1 cellular context compared by ENCODE assay signal in the genomic region with DNA sequence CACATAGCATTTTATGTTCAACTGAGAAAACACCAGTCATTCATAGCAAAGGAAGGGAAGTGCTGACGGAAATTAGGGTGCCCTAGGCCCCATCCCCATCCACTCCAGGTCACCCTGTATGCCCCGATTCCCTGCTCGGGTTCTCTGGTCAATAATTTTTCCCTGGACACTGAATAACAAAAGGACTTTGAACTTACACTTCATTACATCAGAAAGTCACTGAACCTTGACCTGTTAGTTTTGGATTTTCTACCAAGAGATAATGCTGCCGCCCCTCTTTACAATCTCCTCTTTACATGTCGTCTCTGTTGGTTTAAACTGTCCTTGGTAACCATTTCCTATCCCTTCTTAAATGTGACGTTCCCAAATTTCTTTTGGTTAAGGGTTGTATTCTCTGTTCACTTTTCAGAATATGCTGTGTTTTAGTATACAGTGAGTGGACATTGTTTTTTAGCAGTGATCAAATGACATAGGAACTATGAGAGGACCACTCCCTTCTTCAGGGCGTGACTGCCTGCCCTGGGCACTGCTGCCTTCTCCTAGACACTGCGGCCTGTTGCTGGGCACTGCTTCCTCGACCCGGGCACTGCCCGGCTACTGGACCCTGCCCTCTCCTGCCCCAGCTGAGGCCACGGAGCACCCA.
A peak's percentile ranks its signal among the peaks of the same experiment; 100 is the strongest.
TF ChIP-seq lines count a peak whose summit lies in the region.

No MANE protein-coding gene starts in this region.

TF ChIP-seq in HepG2, 621 proteins besides CTCF, POLR2A, EP300 and RAD21 (continues in another document):
- TF ChIP-seq FOXO4 (CRISPR knock-in tag; conservative IDR thresholded peaks at IDR 0.05): 0 out of 2 replicates have a peak, but pooled peaks have one; percentile 69
- TF ChIP-seq NR2F1 (CRISPR knock-in tag; IDR thresholded peaks at IDR 0.05): peak; percentile 72 to 79; a peak in 3 of 4 replicates
- TF ChIP-seq ISL2 (CRISPR knock-in tag; IDR thresholded peaks at IDR 0.05): peak; percentile 89
- TF ChIP-seq ZNF557 (CRISPR knock-in tag; IDR thresholded peaks at IDR 0.05): no peak
- 0 out of 2 replicates have a peak, but pooled peaks have one; percentile 33 for TF ChIP-seq BRF2 (CRISPR knock-in tag; IDR thresholded peaks at IDR 0.05)
- TF ChIP-seq THAP11 (CRISPR knock-in tag; IDR thresholded peaks at IDR 0.05): peak; percentile 73
- peak; percentile 63; the same call in 1 of the 2 replicates for TF ChIP-seq ZBTB7B (CRISPR knock-in tag; IDR thresholded peaks at IDR 0.05)
- no peak for TF ChIP-seq BCLAF1 (IDR thresholded peaks at IDR 0.05)
- TF ChIP-seq SATB2 (CRISPR knock-in tag; IDR thresholded peaks at IDR 0.05): no peak
- TF ChIP-seq CBX1 (IDR thresholded peaks at IDR 0.05; ENCODE audit: low read depth): no peak
- TF ChIP-seq ZSCAN29 (CRISPR knock-in tag; conservative IDR thresholded peaks at IDR 0.05): peak; percentile 89
- no peak for TF ChIP-seq ZSCAN12 (CRISPR knock-in tag; IDR thresholded peaks at IDR 0.05)
- 0 out of 2 replicates have a peak, but pooled peaks have one; percentile 13 for TF ChIP-seq ZBTB7A (CRISPR knock-in tag; IDR thresholded peaks at IDR 0.05)
- TF ChIP-seq, protein P1, sequence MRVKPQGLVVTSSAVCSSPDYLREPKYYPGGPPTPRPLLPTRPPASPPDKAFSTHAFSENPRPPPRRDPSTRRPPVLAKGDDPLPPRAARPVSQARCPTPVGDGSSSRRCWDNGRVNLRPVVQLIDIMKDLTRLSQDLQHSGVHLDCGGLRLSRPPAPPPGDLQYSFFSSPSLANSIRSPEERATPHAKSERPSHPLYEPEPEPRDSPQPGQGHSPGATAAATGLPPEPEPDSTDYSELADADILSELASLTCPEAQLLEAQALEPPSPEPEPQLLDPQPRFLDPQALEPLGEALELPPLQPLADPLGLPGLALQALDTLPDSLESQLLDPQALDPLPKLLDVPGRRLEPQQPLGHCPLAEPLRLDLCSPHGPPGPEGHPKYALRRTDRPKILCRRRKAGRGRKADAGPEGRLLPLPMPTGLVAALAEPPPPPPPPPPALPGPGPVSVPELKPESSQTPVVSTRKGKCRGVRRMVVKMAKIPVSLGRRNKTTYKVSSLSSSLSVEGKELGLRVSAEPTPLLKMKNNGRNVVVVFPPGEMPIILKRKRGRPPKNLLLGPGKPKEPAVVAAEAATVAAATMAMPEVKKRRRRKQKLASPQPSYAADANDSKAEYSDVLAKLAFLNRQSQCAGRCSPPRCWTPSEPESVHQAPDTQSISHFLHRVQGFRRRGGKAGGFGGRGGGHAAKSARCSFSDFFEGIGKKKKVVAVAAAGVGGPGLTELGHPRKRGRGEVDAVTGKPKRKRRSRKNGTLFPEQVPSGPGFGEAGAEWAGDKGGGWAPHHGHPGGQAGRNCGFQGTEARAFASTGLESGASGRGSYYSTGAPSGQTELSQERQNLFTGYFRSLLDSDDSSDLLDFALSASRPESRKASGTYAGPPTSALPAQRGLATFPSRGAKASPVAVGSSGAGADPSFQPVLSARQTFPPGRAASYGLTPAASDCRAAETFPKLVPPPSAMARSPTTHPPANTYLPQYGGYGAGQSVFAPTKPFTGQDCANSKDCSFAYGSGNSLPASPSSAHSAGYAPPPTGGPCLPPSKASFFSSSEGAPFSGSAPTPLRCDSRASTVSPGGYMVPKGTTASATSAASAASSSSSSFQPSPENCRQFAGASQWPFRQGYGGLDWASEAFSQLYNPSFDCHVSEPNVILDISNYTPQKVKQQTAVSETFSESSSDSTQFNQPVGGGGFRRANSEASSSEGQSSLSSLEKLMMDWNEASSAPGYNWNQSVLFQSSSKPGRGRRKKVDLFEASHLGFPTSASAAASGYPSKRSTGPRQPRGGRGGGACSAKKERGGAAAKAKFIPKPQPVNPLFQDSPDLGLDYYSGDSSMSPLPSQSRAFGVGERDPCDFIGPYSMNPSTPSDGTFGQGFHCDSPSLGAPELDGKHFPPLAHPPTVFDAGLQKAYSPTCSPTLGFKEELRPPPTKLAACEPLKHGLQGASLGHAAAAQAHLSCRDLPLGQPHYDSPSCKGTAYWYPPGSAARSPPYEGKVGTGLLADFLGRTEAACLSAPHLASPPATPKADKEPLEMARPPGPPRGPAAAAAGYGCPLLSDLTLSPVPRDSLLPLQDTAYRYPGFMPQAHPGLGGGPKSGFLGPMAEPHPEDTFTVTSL (CRISPR knock-in tag; IDR thresholded peaks at IDR 0.05; ENCODE audit: borderline replicate concordance): peak; percentile 72; the same call in 1 of the 2 replicates
- TF ChIP-seq SPEN (CRISPR knock-in tag; IDR thresholded peaks at IDR 0.05; ENCODE audit: low read depth): peak; percentile 86; the same call in 1 of the 2 replicates
- TF ChIP-seq, protein P2, sequence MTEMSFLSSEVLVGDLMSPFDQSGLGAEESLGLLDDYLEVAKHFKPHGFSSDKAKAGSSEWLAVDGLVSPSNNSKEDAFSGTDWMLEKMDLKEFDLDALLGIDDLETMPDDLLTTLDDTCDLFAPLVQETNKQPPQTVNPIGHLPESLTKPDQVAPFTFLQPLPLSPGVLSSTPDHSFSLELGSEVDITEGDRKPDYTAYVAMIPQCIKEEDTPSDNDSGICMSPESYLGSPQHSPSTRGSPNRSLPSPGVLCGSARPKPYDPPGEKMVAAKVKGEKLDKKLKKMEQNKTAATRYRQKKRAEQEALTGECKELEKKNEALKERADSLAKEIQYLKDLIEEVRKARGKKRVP (CRISPR knock-in tag; IDR thresholded peaks at IDR 0.05): peak in 1 of 2 experiments; percentile 99; a peak in 2 of 4 replicates
- no peak for TF ChIP-seq ZNF644 (CRISPR knock-in tag; IDR thresholded peaks at IDR 0.05; ENCODE audit: low read depth)
- TF ChIP-seq, protein P3, sequence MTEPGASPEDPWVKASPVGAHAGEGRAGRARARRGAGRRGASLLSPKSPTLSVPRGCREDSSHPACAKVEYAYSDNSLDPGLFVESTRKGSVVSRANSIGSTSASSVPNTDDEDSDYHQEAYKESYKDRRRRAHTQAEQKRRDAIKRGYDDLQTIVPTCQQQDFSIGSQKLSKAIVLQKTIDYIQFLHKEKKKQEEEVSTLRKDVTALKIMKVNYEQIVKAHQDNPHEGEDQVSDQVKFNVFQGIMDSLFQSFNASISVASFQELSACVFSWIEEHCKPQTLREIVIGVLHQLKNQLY (CRISPR knock-in tag; IDR thresholded peaks at IDR 0.05): peak; percentile 48; the same call in 1 of the 2 replicates
- TF ChIP-seq ZNF780A (CRISPR knock-in tag; IDR thresholded peaks at IDR 0.05): peak; percentile 56; the same call in 1 of the 2 replicates
- TF ChIP-seq ZFX (CRISPR knock-in tag; IDR thresholded peaks at IDR 0.05; ENCODE audit: low read depth): peak; percentile 75
- TF ChIP-seq RELA (CRISPR knock-in tag; IDR thresholded peaks at IDR 0.05): 0 out of 2 replicates have a peak, but pooled peaks have one; percentile 41
- peak; percentile 41 for TF ChIP-seq SKI (IDR thresholded peaks at IDR 0.05; ENCODE audit: partially characterized antibody)
- no peak for TF ChIP-seq SNRNP70 (IDR thresholded peaks at IDR 0.05; ENCODE audit: low read depth, low read length)
- TF ChIP-seq MTA1 (CRISPR knock-in tag; IDR thresholded peaks at IDR 0.05; ENCODE audit: borderline replicate concordance): peak; percentile 47; the same call in 1 of the 2 replicates
- 0 out of 2 replicates have a peak, but pooled peaks have one; percentile 38 for TF ChIP-seq ZNF746 (CRISPR knock-in tag; IDR thresholded peaks at IDR 0.05)
- peak; percentile 76 for TF ChIP-seq ARNTL (CRISPR knock-in tag; IDR thresholded peaks at IDR 0.05)
- peak; percentile 77; the same call in 1 of the 2 replicates for TF ChIP-seq SIX1 (CRISPR knock-in tag; IDR thresholded peaks at IDR 0.05; ENCODE audit: borderline replicate concordance)
- TF ChIP-seq, protein P4, sequence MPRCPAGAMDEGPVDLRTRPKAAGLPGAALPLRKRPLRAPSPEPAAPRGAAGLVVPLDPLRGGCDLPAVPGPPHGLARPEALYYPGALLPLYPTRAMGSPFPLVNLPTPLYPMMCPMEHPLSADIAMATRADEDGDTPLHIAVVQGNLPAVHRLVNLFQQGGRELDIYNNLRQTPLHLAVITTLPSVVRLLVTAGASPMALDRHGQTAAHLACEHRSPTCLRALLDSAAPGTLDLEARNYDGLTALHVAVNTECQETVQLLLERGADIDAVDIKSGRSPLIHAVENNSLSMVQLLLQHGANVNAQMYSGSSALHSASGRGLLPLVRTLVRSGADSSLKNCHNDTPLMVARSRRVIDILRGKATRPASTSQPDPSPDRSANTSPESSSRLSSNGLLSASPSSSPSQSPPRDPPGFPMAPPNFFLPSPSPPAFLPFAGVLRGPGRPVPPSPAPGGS (CRISPR knock-in tag; IDR thresholded peaks at IDR 0.05): 0 out of 2 replicates have a peak, but pooled peaks have one; percentile 45
- no peak for TF ChIP-seq MAZ (IDR thresholded peaks at IDR 0.05; ENCODE audit: borderline replicate concordance, low read depth, low read length)
- peak; percentile 32; the same call in 1 of the 2 replicates for TF ChIP-seq MAZ (CRISPR knock-in tag; IDR thresholded peaks at IDR 0.05; ENCODE audit: low read depth)
- peak; percentile 74; the same call in 1 of the 2 replicates for TF ChIP-seq SMAD3 (CRISPR knock-in tag; IDR thresholded peaks at IDR 0.05)
- peak; percentile 70; the same call in 1 of the 2 replicates for TF ChIP-seq KAT8 (CRISPR knock-in tag; IDR thresholded peaks at IDR 0.05)
- TF ChIP-seq TMF1 (CRISPR knock-in tag; IDR thresholded peaks at IDR 0.05; ENCODE audit: low read depth): no peak
- TF ChIP-seq FOXP1 (IDR thresholded peaks at IDR 0.05): no peak
- peak; percentile 50 for TF ChIP-seq FOXP1 (CRISPR knock-in tag; IDR thresholded peaks at IDR 0.05)
- no peak for TF ChIP-seq ZNF512B (CRISPR knock-in tag; IDR thresholded peaks at IDR 0.05; ENCODE audit: borderline replicate concordance)
